Comparison of ENCODE assay signal across 8 cellular contexts in genomic region chr5:76641514-76642120, GRCh38. TPM values are rescaled to one million over a fixed set of nuclear protein-coding genes. Genes with fewer than 3 reads are reported as not detected.
DNase-seq lines count a peak whose midpoint lies in the region; ATAC-seq, FAIRE-seq and TF ChIP-seq lines count a peak whose summit lies in the region.

No MANE protein-coding gene starts in this region.

- H3K4me3 Mint-ChIP-seq in activated T-cell treated with anti-CD3 and anti-CD28 coated beads, Interleukin-2, amount 50 U/mL, for 72 hours: no peak overlapping the region

- H3K9me3 Mint-ChIP-seq in activated T-cell treated with anti-CD3 and anti-CD28 coated beads, Interleukin-2, amount 50 U/mL, for 72 hours: no peaks in the 10 kb centered on the region

- peak; percentile 89 for FAIRE-seq in H54 (lab: Jason Lieb, UNC)

- ATAC-seq in activated T-cell treated with anti-CD3 and anti-CD28 coated beads, Interleukin-2, amount 50 U/mL, for 72 hours (replicated peaks in 1 of 2): peak; percentile 53 to 55
- ATAC-seq in HG02642 (IDR thresholded peaks at IDR 0.05; ENCODE audit: poor library complexity, unreplicated experiment): no peak

- no peaks in the 10 kb centered on the region for H3K27me3 Mint-ChIP-seq in activated T-cell treated with anti-CD3 and anti-CD28 coated beads, Interleukin-2, amount 50 U/mL, for 72 hours (ENCODE audit: low read depth)

- no peak overlapping the region for H3K4me3 ChIP-seq in fibroblast of the aortic adventitia (ENCODE audit: low read depth, low read length)

- H3K27ac Mint-ChIP-seq in activated T-cell treated with anti-CD3 and anti-CD28 coated beads, Interleukin-2, amount 50 U/mL, for 72 hours: no peak overlapping the region

- peaks cover 20% of the 10 kb centered on the region for H3K4me1 Mint-ChIP-seq in activated T-cell treated with anti-CD3 and anti-CD28 coated beads, Interleukin-2, amount 50 U/mL, for 72 hours (ENCODE audit: low read depth)

- DNase-seq in AML-193 (lab: John Stamatoyannopoulos, UW) (peak; percentile 60 to 61), H54 (ENCODE audit: insufficient read length, low spot score) (peak; percentile 11), RPMI8226 (peak; percentile 83), fibroblast of the aortic adventitia (ENCODE audit: low read depth) (peak; percentile 88), pons (ENCODE audit: low spot score) (peak; percentile 64), NCI-H2227 treated with DMSO at 0.1 percent for 48 hours (lab: John Stamatoyannopoulos, UW) (no peak)
- DNase-seq in activated T-cell treated with anti-CD3 and anti-CD28 coated beads, Interleukin-2, amount 50 U/mL, for 72 hours: peak; percentile 72

- TF ChIP-seq CTCF in fibroblast of the aortic adventitia (IDR thresholded peaks at IDR 0.05; ENCODE audit: insufficient read depth, low read length): peak; percentile 85

- TF ChIP-seq POLR2A in H54 (IDR thresholded peaks at IDR 0.05; ENCODE audit: low read depth, low read length): no peak

- peaks cover 13 to 24% of the 10 kb centered on the region in 2 donors for H3K36me3 Mint-ChIP-seq in activated T-cell treated with anti-CD3 and anti-CD28 coated beads, Interleukin-2, amount 50 U/mL, for 72 hours (ENCODE audit: insufficient read depth in 2 of 2)

RNA-seq across cellular contexts. Expression of gene F2RL2, which starts 18.4 kb away (rescaled TPM):
- not detected for total RNA-seq in activated T-cell treated with anti-CD3 and anti-CD28 coated beads, Interleukin-2, amount 50 U/mL, for 72 hours
- 9.8 and 18.6 TPM in 2 replicates for total RNA-seq in fibroblast of the aortic adventitia (ENCODE audit: low replicate concordance)

Comparison
In these comparisons a context has a peak if more than half of its experiments do, and no peak if none do; other contexts are left out.
1. RNA of gene F2RL2, which starts 18.4 kb away (total RNA-seq): 9.8 to 18.6 TPM in fibroblast of the aortic adventitia; not detected in activated T-cell treated with anti-CD3 and anti-CD28 coated beads, Interleukin-2, amount 50 U/mL, for 72 hours; every median in the first group is over 10 times any median in the second.